In genomic region chrX:150239946-150240642, GRCh38 we compare ENCODE assay signal across 24 cellular contexts.
"Had no signal": no experiment of that assay in that cellular context is flagged by ENCODE, and none has a peak within 500 bp of the region (broad histone marks: within the 10 kb centered on the region; RNA-seq: fewer than 3 reads in every experiment).

No MANE protein-coding gene starts in this region.

- H3K4me3 Mint-ChIP-seq: effector memory CD8-positive, alpha-beta T cell; natural killer cell; stimulated activated memory B cell treated with anti-CD40 and anti-IgM and Interleukin-4, amounts not matched to agents 10 μg/mL and 1 μg/mL and 100 μg/mL, for 72 hours; type B pancreatic cell had no signal

- ATAC-seq: effector memory CD8-positive, alpha-beta T cell; gastrocnemius medialis; left lobe of liver; natural killer cell; right cardiac atrium; stimulated activated memory B cell treated with anti-CD40 and anti-IgM and Interleukin-4, amounts not matched to agents 10 μg/mL and 1 μg/mL and 100 μg/mL, for 72 hours; stimulated activated naive CD8-positive, alpha-beta T cell treated with anti-CD3 and anti-CD28 coated beads, Interleukin-15, Interleukin-2, amounts not matched to agents 100 U/mL and 50 U/mL, for 24 hours had no signal

- H3K27me3 ChIP-seq: colonic mucosa, gastrocnemius medialis, neutrophil, sigmoid colon, testis, tibial artery had no signal

- H3K27me3 Mint-ChIP-seq: effector memory CD8-positive, alpha-beta T cell; type B pancreatic cell had no signal

- H3K27ac ChIP-seq: colonic mucosa, gastrocnemius medialis, neutrophil, parathyroid adenoma, prostate gland, sigmoid colon, testis, tibial artery had no signal

- DNase-seq: central memory CD4-positive, alpha-beta T cell; dermis blood vessel endothelial cell; effector memory CD8-positive, alpha-beta T cell; foreskin fibroblast; gastrocnemius medialis; head of caudate nucleus; kidney; mesendoderm; natural killer cell; right cardiac atrium; sigmoid colon; stimulated activated CD4-positive, alpha-beta T cell treated with anti-CD3 and anti-CD28 coated beads, Interleukin-2, amount 100 ng/mL, for 24 hours; stimulated activated CD4-positive, alpha-beta T cell treated with anti-CD3 and anti-CD28 coated beads, Interleukin-4, amount 100 ng/mL, for 24 hours; stimulated activated naive CD8-positive, alpha-beta T cell treated with anti-CD3 and anti-CD28 coated beads, Interleukin-15, Interleukin-2, amounts not matched to agents 100 U/mL and 50 U/mL, for 24 hours; substantia nigra; testis; tibial artery had no signal

- H3K9me3 ChIP-seq: colonic mucosa, gastrocnemius medialis, neutrophil, prostate gland, sigmoid colon, testis, tibial artery had no signal

- H3K27ac Mint-ChIP-seq: natural killer cell; stimulated activated memory B cell treated with anti-CD40 and anti-IgM and Interleukin-4, amounts not matched to agents 10 μg/mL and 1 μg/mL and 100 μg/mL, for 72 hours; type B pancreatic cell had no signal

- H3K9me3 Mint-ChIP-seq: effector memory CD8-positive, alpha-beta T cell; natural killer cell; type B pancreatic cell had no signal

- H3K4me1 Mint-ChIP-seq: natural killer cell; stimulated activated memory B cell treated with anti-CD40 and anti-IgM and Interleukin-4, amounts not matched to agents 10 μg/mL and 1 μg/mL and 100 μg/mL, for 72 hours had no signal

- H3K4me3 ChIP-seq: colonic mucosa, gastrocnemius medialis, prostate gland, sigmoid colon, testis, tibial artery had no signal

- H3K36me3 ChIP-seq: colonic mucosa, gastrocnemius medialis, neutrophil, prostate gland, sigmoid colon, tibial artery had no signal

- H3K4me1 ChIP-seq: colonic mucosa, gastrocnemius medialis, parathyroid adenoma, prostate gland, sigmoid colon, testis, tibial artery had no signal

- H3K36me3 Mint-ChIP-seq: natural killer cell; stimulated activated memory B cell treated with anti-CD40 and anti-IgM and Interleukin-4, amounts not matched to agents 10 μg/mL and 1 μg/mL and 100 μg/mL, for 72 hours; type B pancreatic cell had no signal
